1 cellular context compared by ENCODE assay signal in genomic region chr16:19432429-19432828, GRCh38.
TF ChIP-seq lines count a peak whose summit lies in the region.

No MANE protein-coding gene starts in this region.

TF ChIP-seq in HepG2, 621 proteins besides CTCF, POLR2A, EP300 and RAD21 (continued from another document):
- TF ChIP-seq ZNF362 (CRISPR knock-in tag; IDR thresholded peaks at IDR 0.05; ENCODE audit: borderline replicate concordance) (no peak), ZSCAN9 (CRISPR knock-in tag; IDR thresholded peaks at IDR 0.05; ENCODE audit: borderline replicate concordance) (no peak), MLX (CRISPR knock-in tag; IDR thresholded peaks at IDR 0.05) (no peak), BRF2 (CRISPR knock-in tag; IDR thresholded peaks at IDR 0.05) (no peak), SOX5 (CRISPR knock-in tag; IDR thresholded peaks at IDR 0.05; ENCODE audit: borderline replicate concordance) (peak; percentile 42), ARID3A (IDR thresholded peaks at IDR 0.05; ENCODE audit: low read depth, low read length) (no peak), RAD51 (IDR thresholded peaks at IDR 0.05; ENCODE audit: borderline replicate concordance) (no peak), RARG (CRISPR knock-in tag; IDR thresholded peaks at IDR 0.05; ENCODE audit: low read depth) (no peak), HMG20A (CRISPR knock-in tag; IDR thresholded peaks at IDR 0.05; ENCODE audit: borderline replicate concordance) (0 out of 2 replicates have a peak, but pooled peaks have one; percentile 42)
